Comparison of ENCODE assay signal across 1 cellular context in the genomic region with DNA sequence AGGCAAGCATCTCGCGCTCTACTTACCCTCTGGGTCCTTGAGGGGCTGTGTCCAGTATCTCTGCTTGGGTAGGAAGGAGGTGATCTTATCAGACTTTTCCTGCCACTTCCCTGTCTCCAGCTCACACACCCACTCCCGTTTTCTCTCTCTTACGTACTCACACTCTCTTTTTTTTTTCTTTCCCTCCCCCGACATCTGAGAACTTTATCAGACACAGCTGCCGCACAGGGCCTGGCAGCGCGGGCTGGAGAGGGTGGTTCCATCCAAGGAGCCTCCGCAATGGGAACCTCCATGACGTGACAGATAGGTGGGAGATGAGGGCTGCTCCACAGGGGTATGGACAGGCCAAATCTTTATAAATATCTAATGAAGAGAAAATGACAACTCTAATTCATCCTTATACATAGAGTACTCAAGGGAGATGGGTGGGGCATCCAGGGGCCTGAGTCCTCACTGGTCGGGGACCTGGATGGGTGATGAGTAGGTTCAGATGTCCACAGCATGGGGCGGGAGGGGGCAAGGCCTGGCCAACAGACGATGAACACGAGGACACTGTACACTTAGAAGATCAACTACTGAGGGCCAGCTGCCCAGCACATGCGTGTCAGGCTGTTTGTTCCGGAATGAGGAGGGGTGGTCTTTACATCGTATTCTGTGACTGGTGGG.
A peak's percentile ranks its signal among the peaks of the same experiment; 100 is the strongest.
TF ChIP-seq lines count a peak whose summit lies in the region.

No MANE protein-coding gene starts in this region.

TF ChIP-seq in endothelial cell of umbilical vein, 7 proteins besides CTCF, POLR2A, EP300 and RAD21:
- TF ChIP-seq, protein P1, sequence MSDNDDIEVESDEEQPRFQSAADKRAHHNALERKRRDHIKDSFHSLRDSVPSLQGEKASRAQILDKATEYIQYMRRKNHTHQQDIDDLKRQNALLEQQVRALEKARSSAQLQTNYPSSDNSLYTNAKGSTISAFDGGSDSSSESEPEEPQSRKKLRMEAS (IDR thresholded peaks at IDR 0.05; ENCODE audit: insufficient read depth, insufficient read length): no peak
- TF ChIP-seq GATA2 (IDR thresholded peaks at IDR 0.05; ENCODE audit: insufficient read depth, insufficient read length, low read depth, low read length): peak; percentile 41
